ENCODE assay signal across 9 cellular contexts in genomic region chr17:17682293-17682736, GRCh38. TPM values are rescaled to one million over a fixed set of nuclear protein-coding genes. Genes with fewer than 3 reads are reported as not detected.
DNase-seq lines count a peak whose midpoint lies in the region; ATAC-seq and FAIRE-seq lines count a peak whose summit lies in the region.
"Had no signal": no experiment of that assay in that cellular context is flagged by ENCODE, and none has a peak within 500 bp of the region (broad histone marks: within the 10 kb centered on the region; RNA-seq: fewer than 3 reads in every experiment).

No MANE protein-coding gene starts in this region.

- peaks cover under 1% of the 10 kb centered on the region for H3K36me3 Mint-ChIP-seq in activated naive CD8-positive, alpha-beta T cell treated with anti-CD3 and anti-CD28 coated beads, Interleukin-2, amount 10 ng/mL, durations not matched to agents 7 days and 5 days

- FAIRE-seq in HTR-8/SVneo (lab: Jason Lieb, UNC): no peak
- FAIRE-seq: endometrium had no signal

- peaks cover 31% of the 10 kb centered on the region for H3K4me1 Mint-ChIP-seq in activated naive CD8-positive, alpha-beta T cell treated with anti-CD3 and anti-CD28 coated beads, Interleukin-2, amount 10 ng/mL, durations not matched to agents 7 days and 5 days

- peak; percentile 43 for ATAC-seq in GM18498 (IDR thresholded peaks at IDR 0.05; ENCODE audit: unreplicated experiment)
- ATAC-seq in HG02642 (IDR thresholded peaks at IDR 0.05; ENCODE audit: poor library complexity, unreplicated experiment): peak; percentile 44
- ATAC-seq in activated naive CD8-positive, alpha-beta T cell treated with anti-CD3 and anti-CD28 coated beads, Interleukin-2, amount 10 ng/mL, durations not matched to agents 7 days and 5 days (ENCODE audit: low read depth): peak; percentile 43
- peak; percentile 68 for ATAC-seq in left ventricle myocardium superior

- intact Hi-C loops in left ventricle myocardium superior (cut with micrococcal nuclease): loop anchor here (10.0 kb wide), 1 partner anchor 172 kb away; no protein-coding TSS in a partner anchor

- peak; percentile 39 for DNase-seq in RPMI7951 (ENCODE audit: low read depth)
- DNase-seq in activated naive CD8-positive, alpha-beta T cell treated with anti-CD3 and anti-CD28 coated beads, Interleukin-2, amount 10 ng/mL, durations not matched to agents 7 days and 5 days: peak; percentile 77
- peak; percentile 76 for DNase-seq in left ventricle myocardium superior
- DNase-seq in putamen (ENCODE audit: low spot score): peak; percentile 47
- DNase-seq in HTR-8/SVneo (ENCODE audit: insufficient read length, low spot score): no peak
- DNase-seq in DMS153 (lab: John Stamatoyannopoulos, UW): no peak

- H3K4me3 Mint-ChIP-seq in activated naive CD8-positive, alpha-beta T cell treated with anti-CD3 and anti-CD28 coated beads, Interleukin-2, amount 10 ng/mL, durations not matched to agents 7 days and 5 days: peak overlapping the region; percentile 90

- H3K27me3 Mint-ChIP-seq in activated naive CD8-positive, alpha-beta T cell treated with anti-CD3 and anti-CD28 coated beads, Interleukin-2, amount 10 ng/mL, durations not matched to agents 7 days and 5 days: peaks cover 6% of the 10 kb centered on the region

- H3K9me3 Mint-ChIP-seq in activated naive CD8-positive, alpha-beta T cell treated with anti-CD3 and anti-CD28 coated beads, Interleukin-2, amount 10 ng/mL, durations not matched to agents 7 days and 5 days: no peaks in the 10 kb centered on the region

- POLR2A ChIA-PET in activated naive CD8-positive, alpha-beta T cell treated with anti-CD3 and anti-CD28 coated beads, Interleukin-2, amount 10 ng/mL, durations not matched to agents 7 days and 5 days (lab: Charles Lee): interaction anchor here (0.7 to 3.6 kb wide), 10 partner anchors 10 to 167 kb away, joined by 3 to 39 read pairs (median 6); no protein-coding TSS in a partner anchor

- H3K27ac Mint-ChIP-seq in activated naive CD8-positive, alpha-beta T cell treated with anti-CD3 and anti-CD28 coated beads, Interleukin-2, amount 10 ng/mL, durations not matched to agents 7 days and 5 days: peak overlapping the region; percentile 90

RNA-seq across cellular contexts. Expression of gene RAI1, which starts 1.1 kb away (rescaled TPM):
- 2.8 and 3.2 TPM in 2 replicates for total RNA-seq in RPMI7951 (2014; rRNA removed; shearing (Covaris generic))
- 10 to 100 TPM; 25.0 to 25.5 TPM for total RNA-seq in activated naive CD8-positive, alpha-beta T cell treated with anti-CD3 and anti-CD28 coated beads, Interleukin-2, amount 10 ng/mL, durations not matched to agents 7 days and 5 days
- 30.1 TPM for total RNA-seq in left ventricle myocardium superior

Comparison
In these comparisons a context has a peak if more than half of its experiments do, and no peak if none do; other contexts are left out.
1. DNase-seq: peak in RPMI7951 (single experiment), activated naive CD8-positive, alpha-beta T cell treated with anti-CD3 and anti-CD28 coated beads, Interleukin-2, amount 10 ng/mL, durations not matched to agents 7 days and 5 days (single experiment), left ventricle myocardium superior (single experiment) and putamen (single experiment); none in HTR-8/SVneo (single experiment) and DMS153 (single experiment).
2. Peak in every context shown above with its lines, with median percentiles within 50 percentile points of each other: ATAC-seq.